Comparison of ENCODE assay signal across 9 cellular contexts in genomic region chr1:156487862-156488261, GRCh38. TPM values are rescaled to one million over a fixed set of nuclear protein-coding genes. Genes with fewer than 3 reads are reported as not detected.
DNase-seq lines count a peak whose midpoint lies in the region; TF ChIP-seq lines count a peak whose summit lies in the region.
"Had no signal": no experiment of that assay in that cellular context is flagged by ENCODE, and none has a peak within 500 bp of the region (broad histone marks: within the 10 kb centered on the region; RNA-seq: fewer than 3 reads in every experiment).

No MANE protein-coding gene starts in this region.

- H3K36me3 Mint-ChIP-seq in activated CD4-positive, alpha-beta T cell treated with anti-CD3 and anti-CD28 coated beads, Interleukin-2, amount 10 ng/mL, durations not matched to agents 7 days and 5 days (ENCODE audit: low read depth), result peaks cover 25% of the 10 kb centered on the region

- no peak for DNase-seq in activated CD4-positive, alpha-beta T cell treated with anti-CD3 and anti-CD28 coated beads, Interleukin-2, amount 10 ng/mL, durations not matched to agents 7 days and 5 days
- no peak for DNase-seq in activated CD4-positive, alpha-beta T cell treated with anti-CD3 and anti-CD28 coated beads for 1 hour
- DNase-seq in coronary artery (ENCODE audit: low spot score) (no peak), epidermal melanocyte (ENCODE audit: insufficient read length, low spot score) (no peak), NCI-H446 (lab: John Stamatoyannopoulos, UW) (no peak), NCI-H2081 treated with DMSO at 0.1 percent for 48 hours (lab: John Stamatoyannopoulos, UW) (no peak)
- DNase-seq: NCI-H2227 treated with DMSO at 0.1 percent for 48 hours had no signal

- peaks cover 9% of the 10 kb centered on the region; the same call in 1 of the 2 replicates for H3K36me3 ChIP-seq in KOPT-K1 (ENCODE audit: insufficient read depth, low read length)
- H3K36me3 ChIP-seq in subcutaneous abdominal adipose tissue (ENCODE audit: control insufficient read depth in 5 of 5, insufficient read depth in 5 of 5, low read length in 5 of 5), result peaks cover 0 to 12% (median 8%) of the 10 kb centered on the region in 5 donors

- CTCF ChIA-PET in activated CD4-positive, alpha-beta T cell treated with anti-CD3 and anti-CD28 coated beads, Interleukin-2, amount 10 ng/mL, durations not matched to agents 7 days and 5 days (lab: Charles Lee), result interaction anchor here (1.8 to 1.9 kb wide), 2 partner anchors 11 to 17 kb away, joined by 4 to 5 read pairs; no protein-coding TSS in a partner anchor

- no peaks in the 10 kb centered on the region for H3K9me3 ChIP-seq in KOPT-K1 (ENCODE audit: insufficient read depth, low read length, poor library complexity, severe bottlenecking)
- H3K9me3 ChIP-seq in subcutaneous abdominal adipose tissue (ENCODE audit: control insufficient read depth in 5 of 5, low read length in 5 of 5), result no peaks in the 10 kb centered on the region

- H3K27me3 Mint-ChIP-seq in activated CD4-positive, alpha-beta T cell treated with anti-CD3 and anti-CD28 coated beads, Interleukin-2, amount 10 ng/mL, durations not matched to agents 7 days and 5 days, result no peaks in the 10 kb centered on the region

- H3K27me3 ChIP-seq in subcutaneous abdominal adipose tissue (ENCODE audit: control insufficient read depth in 5 of 5, insufficient read depth in 4 of 5, low read length in 5 of 5), result no peaks in the 10 kb centered on the region

- peaks cover 31 to 71% (median 63%) of the 10 kb centered on the region in 5 donors for H3K4me1 ChIP-seq in subcutaneous abdominal adipose tissue (ENCODE audit: control insufficient read depth in 5 of 5, insufficient read depth in 5 of 5, low read length in 5 of 5)

- POLR2A ChIA-PET in activated CD4-positive, alpha-beta T cell treated with anti-CD3 and anti-CD28 coated beads, Interleukin-2, amount 10 ng/mL, durations not matched to agents 7 days and 5 days (lab: Charles Lee), result no interaction called here

- H3K27ac Mint-ChIP-seq in activated CD4-positive, alpha-beta T cell treated with anti-CD3 and anti-CD28 coated beads, Interleukin-2, amount 10 ng/mL, durations not matched to agents 7 days and 5 days, result peak overlapping the region; percentile 82

- H3K4me3 Mint-ChIP-seq in activated CD4-positive, alpha-beta T cell treated with anti-CD3 and anti-CD28 coated beads, Interleukin-2, amount 10 ng/mL, durations not matched to agents 7 days and 5 days, result no peak overlapping the region

- peaks cover 64% of the 10 kb centered on the region for H3K4me1 Mint-ChIP-seq in activated CD4-positive, alpha-beta T cell treated with anti-CD3 and anti-CD28 coated beads, Interleukin-2, amount 10 ng/mL, durations not matched to agents 7 days and 5 days

- H3K4me3 ChIP-seq in coronary artery (no peak overlapping the region), subcutaneous abdominal adipose tissue (ENCODE audit: low read depth in 1 of 5, low read length in 5 of 5) (no peak overlapping the region)

- H3K9ac ChIP-seq in subcutaneous abdominal adipose tissue (ENCODE audit: low read length in 5 of 5), result no peak overlapping the region

- H3K27ac ChIP-seq in KOPT-K1 (ENCODE audit: low read depth, low read length, poor library complexity, severe bottlenecking), result peak overlapping the region; percentile 70
- peak overlapping the region; percentile 28 to 96 for H3K27ac ChIP-seq in coronary artery
- H3K27ac ChIP-seq in subcutaneous abdominal adipose tissue (ENCODE audit: low read depth, low read length), result peak overlapping the region; percentile 16

- no peak for TF ChIP-seq CTCF in coronary artery (IDR thresholded peaks at IDR 0.05)

- H3K9me3 Mint-ChIP-seq in activated CD4-positive, alpha-beta T cell treated with anti-CD3 and anti-CD28 coated beads, Interleukin-2, amount 10 ng/mL, durations not matched to agents 7 days and 5 days, result no peaks in the 10 kb centered on the region

RNA-seq across cellular contexts. Expression of gene MEF2D, which starts 12.7 kb away (rescaled TPM):
- total RNA-seq in activated CD4-positive, alpha-beta T cell treated with anti-CD3 and anti-CD28 coated beads, Interleukin-2, amount 10 ng/mL, durations not matched to agents 7 days and 5 days, result 10 to 100 TPM; 34.0 to 39.4 TPM

Comparison
In these comparisons a context has a peak if more than half of its experiments do, and no peak if none do; other contexts are left out.
1. H3K27ac ChIP-seq: peak in every context shown above with its lines; median percentile 70 in KOPT-K1; 62 in coronary artery; 16 in subcutaneous abdominal adipose tissue.